23 cellular contexts compared by ENCODE assay signal in genomic region chr7:135316648-135317313, GRCh38.
DNase-seq lines count a peak whose midpoint lies in the region; ATAC-seq, FAIRE-seq and TF ChIP-seq lines count a peak whose summit lies in the region.
"Had no signal": no experiment of that assay in that cellular context is flagged by ENCODE, and none has a peak within 500 bp of the region (broad histone marks: within the 10 kb centered on the region; RNA-seq: fewer than 3 reads in every experiment).

No MANE protein-coding gene starts in this region.

- no peak overlapping the region for H3K4me3 Mint-ChIP-seq in stimulated activated memory B cell treated with anti-CD40 and anti-IgM and Interleukin-4, amounts not matched to agents 10 μg/mL and 1 μg/mL and 100 μg/mL, for 72 hours
- H3K4me3 Mint-ChIP-seq: CD4-positive, alpha-beta memory T cell had no signal

- no peak overlapping the region for H3K4me2 ChIP-seq in H1 (ENCODE audit: insufficient read depth in 1 of 2, low read depth in 2 of 2, low read length in 2 of 2)
- H3K4me2 ChIP-seq: BLaER1 had no signal

- H3K36me3 ChIP-seq in H1 (ENCODE audit: control insufficient read depth in 2 of 4, insufficient read depth in 4 of 4, low read length in 3 of 4) (no peaks in the 10 kb centered on the region; a peak in 1 of 8 replicates), testis (ENCODE audit: low read depth, missing control alignments) (no peaks in the 10 kb centered on the region)
- H3K36me3 ChIP-seq: BLaER1, Peyer's patch had no signal

- H4K5ac ChIP-seq in H1 (ENCODE audit: insufficient read length, low read depth, low read length) = no peak overlapping the region

- no peak overlapping the region for H3K14ac ChIP-seq in H1 (ENCODE audit: insufficient read length)

- no peak for ATAC-seq in stimulated activated memory B cell treated with anti-CD40 and anti-IgM and Interleukin-4, amounts not matched to agents 10 μg/mL and 1 μg/mL and 100 μg/mL, for 72 hours
- ATAC-seq: GM12878 had no signal

- intact Hi-C loops in testis (cut with DNase I; ENCODE audit: low total_unique reads) = no loop called here

- no peaks in the 10 kb centered on the region for H3K23me2 ChIP-seq in H1 (ENCODE audit: low read depth, low read length)

- H4K91ac ChIP-seq in H1 (replicated peaks; ENCODE audit: insufficient read length, low read length) = no peak overlapping the region

- no peak overlapping the region for H3K56ac ChIP-seq in H1 (replicated peaks; ENCODE audit: insufficient read length, low read depth, low read length)

- no peak for FAIRE-seq in H1 (lab: Jason Lieb, UNC)
- FAIRE-seq: GM12878 had no signal

- no peaks in the 10 kb centered on the region for H3K79me2 ChIP-seq in H1 (ENCODE audit: control insufficient read depth in 1 of 2, insufficient read depth in 2 of 2, low read length in 2 of 2)

- no peak overlapping the region for H2BK15ac ChIP-seq in H1 (ENCODE audit: low read length)

- 86% methylated on average over 8 of the region's 8 CpGs; no CpG with 5 or more reads in 1 of the 2 experiments for WGBS in H1 (ENCODE audit: extremely low coverage in 1 of 2, insufficient coverage in 1 of 2, insufficient read length in 1 of 2, insufficient replicate concordance in 2 of 2, low coverage in 1 of 2, low lambda C conversion rate in 2 of 2, missing lambda C conversion rate in 1 of 2), 2 experiments
- WGBS in testis, 2 donors = 46 to 68% methylated on average over 7 to 8 of the region's 8 CpGs

- no peaks in the 10 kb centered on the region for H3K9me3 ChIP-seq in H1 (ENCODE audit: insufficient read depth in 2 of 2, low read depth in 1 of 2, low read length in 1 of 2)
- H3K9me3 ChIP-seq in testis = no peaks in the 10 kb centered on the region
- H3K9me3 ChIP-seq: BLaER1, Peyer's patch had no signal

- TF ChIP-seq CTCF in H1 (IDR thresholded peaks at IDR 0.05; ENCODE audit: control extremely low read depth in 1 of 3, insufficient read depth in 1 of 3, low read depth in 1 of 3, low read length in 3 of 3) (no peak), testis (IDR thresholded peaks at IDR 0.05) (no peak)

- H2BK120ac ChIP-seq in H1 (replicated peaks; ENCODE audit: low read depth, low read length) = no peak overlapping the region

- no peak overlapping the region for H3K18ac ChIP-seq in H1 (ENCODE audit: extremely low read depth, low read length)

- no peaks in the 10 kb centered on the region for H3K9me3 Mint-ChIP-seq in stimulated activated memory B cell treated with anti-CD40 and anti-IgM and Interleukin-4, amounts not matched to agents 10 μg/mL and 1 μg/mL and 100 μg/mL, for 72 hours
- H3K9me3 Mint-ChIP-seq: CD4-positive, alpha-beta memory T cell had no signal

- H3K27ac ChIP-seq in H1 (ENCODE audit: low read depth, low read length) (no peak overlapping the region), testis (no peak overlapping the region)
- H3K27ac ChIP-seq: 22Rv1, BLaER1 had no signal

- no peaks in the 10 kb centered on the region for H3K79me1 ChIP-seq in H1 (ENCODE audit: low read depth, low read length)

- no peaks in the 10 kb centered on the region for H3K27me3 ChIP-seq in H1 (replicated peaks in 1 of 4; ENCODE audit: control insufficient read depth in 3 of 4, extremely low read depth in 1 of 4, insufficient read depth in 3 of 4, low read length in 3 of 4)
- H3K27me3 ChIP-seq in testis = no peaks in the 10 kb centered on the region
- H3K27me3 ChIP-seq: BLaER1, Peyer's patch had no signal

- no peak overlapping the region for H3K9ac ChIP-seq in H1 (replicated peaks in 1 of 4; ENCODE audit: extremely low read depth in 1 of 4, low read depth in 3 of 4, low read length in 3 of 4)
- H3K9ac ChIP-seq: BLaER1 had no signal

- no peaks in the 10 kb centered on the region for H3K27me3 Mint-ChIP-seq in stimulated activated memory B cell treated with anti-CD40 and anti-IgM and Interleukin-4, amounts not matched to agents 10 μg/mL and 1 μg/mL and 100 μg/mL, for 72 hours
- H3K27me3 Mint-ChIP-seq: CD4-positive, alpha-beta memory T cell had no signal

- TF ChIP-seq POLR2A in H1 (IDR thresholded peaks at IDR 0.05; ENCODE audit: control extremely low read depth in 1 of 2, low read depth in 2 of 2, low read length in 2 of 2) (no peak), testis (IDR thresholded peaks at IDR 0.05) (no peak)

- no peak overlapping the region for H2BK20ac ChIP-seq in H1 (ENCODE audit: low read length)

- TF ChIP-seq RAD21 in H1 (IDR thresholded peaks at IDR 0.05 in 1 of 2, conservative IDR thresholded peaks at IDR 0.05 in 1 of 2; ENCODE audit: low read depth in 2 of 2, low read length in 2 of 2) = no peak

- H2AFZ ChIP-seq in H1 (ENCODE audit: low read length) = no peak overlapping the region

- H2BK5ac ChIP-seq in H1 (ENCODE audit: low read depth, low read length) = no peak overlapping the region

- H3K23ac ChIP-seq in H1 (ENCODE audit: insufficient read length) = no peak overlapping the region

- DNase-seq in NCI-H82 (lab: John Stamatoyannopoulos, UW) (peak; percentile 29), NCI-H82 treated with DMSO at 0.1 percent for 48 hours (lab: John Stamatoyannopoulos, UW; ENCODE audit: unreplicated experiment) (no peak), H1 (ENCODE audit: low read depth in 1 of 2, low spot score in 2 of 2) (no peak), middle frontal gyrus (ENCODE audit: extremely low spot score, low spot score) (peak; percentile 8), testis (peak; percentile 49), glomerular visceral epithelial cell (ENCODE audit: extremely low spot score) (no peak), C1 segment of cervical spinal cord (lab: John Stamatoyannopoulos, UW) (no peak)
- DNase-seq: ACHN; CD4-positive, alpha-beta memory T cell; DND-41; GOT3; NCI-H1092; NCI-H1436; NCI-H187 treated with DMSO at 0.1 percent for 48 hours; NCI-H2227 treated with DMSO at 0.1 percent for 48 hours; NCI-H510A treated with DMSO at 0.1 percent for 48 hours; NCI-H748 treated with DMSO at 0.1 percent for 48 hours; Right ventricle myocardium superior had no signal

- H3K4me1 ChIP-seq in H1 (replicated peaks in 1 of 4; ENCODE audit: control insufficient read depth in 3 of 4, insufficient read depth in 4 of 4, low read length in 3 of 4) = no peaks in the 10 kb centered on the region
- peaks cover 13% of the 10 kb centered on the region for H3K4me1 ChIP-seq in testis
- H3K4me1 ChIP-seq: BLaER1 had no signal

- CTCF ChIA-PET in H1 (lab: Charles Lee; ENCODE audit: partially characterized antibody) = interaction anchor here (0.9 to 7.1 kb wide), 4 partner anchors 10 to 36 kb away, joined by 4 to 42 read pairs (median 4); no protein-coding TSS in a partner anchor

- H3K4ac ChIP-seq in H1 (replicated peaks; ENCODE audit: insufficient read length, low read depth, low read length) = no peak overlapping the region

- POLR2A ChIA-PET in H1 (lab: Charles Lee; ENCODE audit: partially characterized antibody) = no interaction called here

- H3K27ac Mint-ChIP-seq in stimulated activated memory B cell treated with anti-CD40 and anti-IgM and Interleukin-4, amounts not matched to agents 10 μg/mL and 1 μg/mL and 100 μg/mL, for 72 hours = no peak overlapping the region
- H3K27ac Mint-ChIP-seq: CD4-positive, alpha-beta memory T cell had no signal

- H2BK12ac ChIP-seq in H1 (ENCODE audit: low read depth, low read length) = no peak overlapping the region

- H3K4me3 ChIP-seq in H1 (ENCODE audit: extremely low read depth in 1 of 4, insufficient read depth in 2 of 4, low read depth in 3 of 4, low read length in 4 of 4) (no peak overlapping the region), testis (no peak overlapping the region)
- H3K4me3 ChIP-seq: BLaER1, GM12878 had no signal

- H3K4me1 Mint-ChIP-seq in stimulated activated memory B cell treated with anti-CD40 and anti-IgM and Interleukin-4, amounts not matched to agents 10 μg/mL and 1 μg/mL and 100 μg/mL, for 72 hours = no peaks in the 10 kb centered on the region
- H3K4me1 Mint-ChIP-seq: CD4-positive, alpha-beta memory T cell had no signal

- no peaks in the 10 kb centered on the region for H4K20me1 ChIP-seq in H1 (replicated peaks in 1 of 2; ENCODE audit: control insufficient read depth in 1 of 2, insufficient read depth in 2 of 2, low read length in 2 of 2)
- H4K20me1 ChIP-seq: BLaER1 had no signal

- no peak for TF ChIP-seq EP300 in H1 (IDR thresholded peaks at IDR 0.05; ENCODE audit: borderline replicate concordance in 1 of 2, low read depth in 2 of 2, low read length in 2 of 2)

- no peaks in the 10 kb centered on the region for H3K36me3 Mint-ChIP-seq in stimulated activated memory B cell treated with anti-CD40 and anti-IgM and Interleukin-4, amounts not matched to agents 10 μg/mL and 1 μg/mL and 100 μg/mL, for 72 hours
- H3K36me3 Mint-ChIP-seq: CD4-positive, alpha-beta memory T cell had no signal

- no peak overlapping the region for H2AK5ac ChIP-seq in H1 (ENCODE audit: low read depth, low read length)

- 0 out of 2 replicates have a peak overlapping the region, but pooled peaks have one; percentile 35 for H4K8ac ChIP-seq in H1 (ENCODE audit: extremely low read depth, insufficient read depth, low read length)

TF ChIP-seq in H1, 55 proteins besides CTCF, POLR2A, EP300 and RAD21 (continues in another document):
- TF ChIP-seq BRCA1 (IDR thresholded peaks at IDR 0.05; ENCODE audit: low read depth, low read length) = no peak
- no peak for TF ChIP-seq MAFK (IDR thresholded peaks at IDR 0.05; ENCODE audit: low read depth, low read length)
- no peak for TF ChIP-seq POU5F1 (IDR thresholded peaks at IDR 0.05; ENCODE audit: low read depth, low read length)
- TF ChIP-seq JUND (IDR thresholded peaks at IDR 0.05; ENCODE audit: low read length) = no peak
- no peak for TF ChIP-seq FOSL1 (IDR thresholded peaks at IDR 0.05; ENCODE audit: insufficient read depth, low read depth, low read length)
- no peak for TF ChIP-seq EZH2 (IDR thresholded peaks at IDR 0.05; ENCODE audit: low read depth, low read length, severe bottlenecking)
- no peak for TF ChIP-seq SIN3A (conservative IDR thresholded peaks at IDR 0.05 in 1 of 2, IDR thresholded peaks at IDR 0.05 in 1 of 2; ENCODE audit: low read depth in 1 of 2, low read length in 2 of 2)
- no peak for TF ChIP-seq TBP (IDR thresholded peaks at IDR 0.05; ENCODE audit: low read depth, low read length)
- no peak for TF ChIP-seq GTF2F1 (IDR thresholded peaks at IDR 0.05; ENCODE audit: borderline replicate concordance, low read depth, low read length)
- no peak for TF ChIP-seq JUN (IDR thresholded peaks at IDR 0.05; ENCODE audit: low read depth, low read length)
- no peak for TF ChIP-seq KDM4A (IDR thresholded peaks at IDR 0.05; ENCODE audit: low read depth, low read length, severe bottlenecking)
- no peak for TF ChIP-seq NANOG (IDR thresholded peaks at IDR 0.05; ENCODE audit: insufficient read depth, low read depth, low read length, poor library complexity, severe bottlenecking)
- TF ChIP-seq MAX (IDR thresholded peaks at IDR 0.05) = no peak
- TF ChIP-seq CTBP2 (IDR thresholded peaks at IDR 0.05; ENCODE audit: borderline replicate concordance, insufficient read depth, insufficient read length, low read length) = no peak
- no peak for TF ChIP-seq RNF2 (IDR thresholded peaks at IDR 0.05; ENCODE audit: borderline replicate concordance, low read depth, low read length, missing control alignments, poor library complexity, severe bottlenecking)

Comparison
In these comparisons a context has a peak if more than half of its experiments do, and no peak if none do; other contexts are left out.
1. DNase-seq: peak in NCI-H82 (single experiment), middle frontal gyrus (single experiment) and testis (single experiment); none in NCI-H82 treated with DMSO at 0.1 percent for 48 hours (single experiment), H1 (0 of 2), glomerular visceral epithelial cell (single experiment) and C1 segment of cervical spinal cord (0 of 14).